In the genomic region with DNA sequence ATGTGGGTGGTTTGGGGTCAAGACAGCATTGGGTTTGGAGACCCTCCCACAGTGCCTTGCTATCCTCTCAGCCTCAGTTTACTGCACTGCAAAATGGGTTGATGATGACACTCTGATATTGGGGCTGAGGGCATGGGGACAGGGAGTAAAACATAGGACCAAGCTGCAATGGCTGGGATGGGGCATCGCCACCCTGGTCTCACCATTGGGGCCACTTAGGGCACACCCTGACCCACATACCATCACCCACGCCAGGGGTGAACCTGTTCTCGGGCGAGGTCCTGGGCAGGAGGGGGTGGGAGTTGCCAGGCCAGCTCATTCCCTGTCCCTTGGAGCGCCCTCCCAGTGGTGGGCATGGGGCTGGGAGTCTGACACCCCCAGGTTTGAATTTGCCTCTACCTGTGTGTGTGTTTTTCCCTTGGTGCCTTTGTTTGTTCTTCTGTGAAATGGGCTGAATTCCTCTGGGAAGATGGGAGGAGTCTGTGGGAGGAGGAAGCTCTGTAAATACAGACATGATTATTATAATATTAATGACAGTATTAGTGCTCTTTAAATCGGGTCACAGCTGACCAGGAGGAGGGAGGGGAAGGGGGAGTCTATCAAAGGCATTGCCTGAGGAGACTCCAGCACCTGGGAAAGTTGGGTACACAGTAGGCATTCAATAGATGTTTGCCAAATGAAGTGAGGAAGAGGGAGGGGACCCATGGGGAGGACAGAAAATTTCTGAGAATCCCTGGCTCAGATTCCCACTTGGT, we compare ENCODE assay signal across 1 cellular context.
A peak's percentile ranks its signal among the peaks of the same experiment; 100 is the strongest.
TF ChIP-seq lines count a peak whose summit lies in the region.

No MANE protein-coding gene starts in this region.

TF ChIP-seq in HepG2, 621 proteins besides CTCF, POLR2A, EP300 and RAD21 (continued from another document and continues in another):
- TF ChIP-seq, protein P1, sequence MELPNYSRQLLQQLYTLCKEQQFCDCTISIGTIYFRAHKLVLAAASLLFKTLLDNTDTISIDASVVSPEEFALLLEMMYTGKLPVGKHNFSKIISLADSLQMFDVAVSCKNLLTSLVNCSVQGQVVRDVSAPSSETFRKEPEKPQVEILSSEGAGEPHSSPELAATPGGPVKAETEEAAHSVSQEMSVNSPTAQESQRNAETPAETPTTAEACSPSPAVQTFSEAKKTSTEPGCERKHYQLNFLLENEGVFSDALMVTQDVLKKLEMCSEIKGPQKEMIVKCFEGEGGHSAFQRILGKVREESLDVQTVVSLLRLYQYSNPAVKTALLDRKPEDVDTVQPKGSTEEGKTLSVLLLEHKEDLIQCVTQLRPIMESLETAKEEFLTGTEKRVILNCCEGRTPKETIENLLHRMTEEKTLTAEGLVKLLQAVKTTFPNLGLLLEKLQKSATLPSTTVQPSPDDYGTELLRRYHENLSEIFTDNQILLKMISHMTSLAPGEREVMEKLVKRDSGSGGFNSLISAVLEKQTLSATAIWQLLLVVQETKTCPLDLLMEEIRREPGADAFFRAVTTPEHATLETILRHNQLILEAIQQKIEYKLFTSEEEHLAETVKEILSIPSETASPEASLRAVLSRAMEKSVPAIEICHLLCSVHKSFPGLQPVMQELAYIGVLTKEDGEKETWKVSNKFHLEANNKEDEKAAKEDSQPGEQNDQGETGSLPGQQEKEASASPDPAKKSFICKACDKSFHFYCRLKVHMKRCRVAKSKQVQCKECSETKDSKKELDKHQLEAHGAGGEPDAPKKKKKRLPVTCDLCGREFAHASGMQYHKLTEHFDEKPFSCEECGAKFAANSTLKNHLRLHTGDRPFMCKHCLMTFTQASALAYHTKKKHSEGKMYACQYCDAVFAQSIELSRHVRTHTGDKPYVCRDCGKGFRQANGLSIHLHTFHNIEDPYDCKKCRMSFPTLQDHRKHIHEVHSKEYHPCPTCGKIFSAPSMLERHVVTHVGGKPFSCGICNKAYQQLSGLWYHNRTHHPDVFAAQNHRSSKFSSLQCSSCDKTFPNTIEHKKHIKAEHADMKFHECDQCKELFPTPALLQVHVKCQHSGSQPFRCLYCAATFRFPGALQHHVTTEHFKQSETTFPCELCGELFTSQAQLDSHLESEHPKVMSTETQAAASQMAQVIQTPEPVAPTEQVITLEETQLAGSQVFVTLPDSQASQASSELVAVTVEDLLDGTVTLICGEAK (IDR thresholded peaks at IDR 0.05), result no peak
- TF ChIP-seq, protein P1 (CRISPR knock-in tag; IDR thresholded peaks at IDR 0.05), result no peak
- TF ChIP-seq CEBPG (CRISPR knock-in tag; IDR thresholded peaks at IDR 0.05), result no peak
- TF ChIP-seq IKZF4 (CRISPR knock-in tag; IDR thresholded peaks at IDR 0.05; ENCODE audit: borderline replicate concordance, low read depth, not compliant biosample characterization), result no peak
- TF ChIP-seq, protein P2, sequence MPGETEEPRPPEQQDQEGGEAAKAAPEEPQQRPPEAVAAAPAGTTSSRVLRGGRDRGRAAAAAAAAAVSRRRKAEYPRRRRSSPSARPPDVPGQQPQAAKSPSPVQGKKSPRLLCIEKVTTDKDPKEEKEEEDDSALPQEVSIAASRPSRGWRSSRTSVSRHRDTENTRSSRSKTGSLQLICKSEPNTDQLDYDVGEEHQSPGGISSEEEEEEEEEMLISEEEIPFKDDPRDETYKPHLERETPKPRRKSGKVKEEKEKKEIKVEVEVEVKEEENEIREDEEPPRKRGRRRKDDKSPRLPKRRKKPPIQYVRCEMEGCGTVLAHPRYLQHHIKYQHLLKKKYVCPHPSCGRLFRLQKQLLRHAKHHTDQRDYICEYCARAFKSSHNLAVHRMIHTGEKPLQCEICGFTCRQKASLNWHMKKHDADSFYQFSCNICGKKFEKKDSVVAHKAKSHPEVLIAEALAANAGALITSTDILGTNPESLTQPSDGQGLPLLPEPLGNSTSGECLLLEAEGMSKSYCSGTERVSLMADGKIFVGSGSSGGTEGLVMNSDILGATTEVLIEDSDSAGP (CRISPR knock-in tag; IDR thresholded peaks at IDR 0.05; ENCODE audit: borderline replicate concordance), result peak; percentile 12; the same call in 1 of the 2 replicates
- TF ChIP-seq, protein P3, sequence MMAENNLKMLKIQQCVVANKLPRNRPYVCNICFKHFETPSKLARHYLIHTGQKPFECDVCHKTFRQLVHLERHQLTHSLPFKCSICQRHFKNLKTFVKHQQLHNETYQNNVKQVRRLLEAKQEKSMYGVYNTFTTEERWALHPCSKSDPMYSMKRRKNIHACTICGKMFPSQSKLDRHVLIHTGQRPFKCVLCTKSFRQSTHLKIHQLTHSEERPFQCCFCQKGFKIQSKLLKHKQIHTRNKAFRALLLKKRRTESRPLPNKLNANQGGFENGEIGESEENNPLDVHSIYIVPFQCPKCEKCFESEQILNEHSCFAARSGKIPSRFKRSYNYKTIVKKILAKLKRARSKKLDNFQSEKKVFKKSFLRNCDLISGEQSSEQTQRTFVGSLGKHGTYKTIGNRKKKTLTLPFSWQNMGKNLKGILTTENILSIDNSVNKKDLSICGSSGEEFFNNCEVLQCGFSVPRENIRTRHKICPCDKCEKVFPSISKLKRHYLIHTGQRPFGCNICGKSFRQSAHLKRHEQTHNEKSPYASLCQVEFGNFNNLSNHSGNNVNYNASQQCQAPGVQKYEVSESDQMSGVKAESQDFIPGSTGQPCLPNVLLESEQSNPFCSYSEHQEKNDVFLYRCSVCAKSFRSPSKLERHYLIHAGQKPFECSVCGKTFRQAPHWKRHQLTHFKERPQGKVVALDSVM (CRISPR knock-in tag; IDR thresholded peaks at IDR 0.05), result no peak
- TF ChIP-seq, protein P4, sequence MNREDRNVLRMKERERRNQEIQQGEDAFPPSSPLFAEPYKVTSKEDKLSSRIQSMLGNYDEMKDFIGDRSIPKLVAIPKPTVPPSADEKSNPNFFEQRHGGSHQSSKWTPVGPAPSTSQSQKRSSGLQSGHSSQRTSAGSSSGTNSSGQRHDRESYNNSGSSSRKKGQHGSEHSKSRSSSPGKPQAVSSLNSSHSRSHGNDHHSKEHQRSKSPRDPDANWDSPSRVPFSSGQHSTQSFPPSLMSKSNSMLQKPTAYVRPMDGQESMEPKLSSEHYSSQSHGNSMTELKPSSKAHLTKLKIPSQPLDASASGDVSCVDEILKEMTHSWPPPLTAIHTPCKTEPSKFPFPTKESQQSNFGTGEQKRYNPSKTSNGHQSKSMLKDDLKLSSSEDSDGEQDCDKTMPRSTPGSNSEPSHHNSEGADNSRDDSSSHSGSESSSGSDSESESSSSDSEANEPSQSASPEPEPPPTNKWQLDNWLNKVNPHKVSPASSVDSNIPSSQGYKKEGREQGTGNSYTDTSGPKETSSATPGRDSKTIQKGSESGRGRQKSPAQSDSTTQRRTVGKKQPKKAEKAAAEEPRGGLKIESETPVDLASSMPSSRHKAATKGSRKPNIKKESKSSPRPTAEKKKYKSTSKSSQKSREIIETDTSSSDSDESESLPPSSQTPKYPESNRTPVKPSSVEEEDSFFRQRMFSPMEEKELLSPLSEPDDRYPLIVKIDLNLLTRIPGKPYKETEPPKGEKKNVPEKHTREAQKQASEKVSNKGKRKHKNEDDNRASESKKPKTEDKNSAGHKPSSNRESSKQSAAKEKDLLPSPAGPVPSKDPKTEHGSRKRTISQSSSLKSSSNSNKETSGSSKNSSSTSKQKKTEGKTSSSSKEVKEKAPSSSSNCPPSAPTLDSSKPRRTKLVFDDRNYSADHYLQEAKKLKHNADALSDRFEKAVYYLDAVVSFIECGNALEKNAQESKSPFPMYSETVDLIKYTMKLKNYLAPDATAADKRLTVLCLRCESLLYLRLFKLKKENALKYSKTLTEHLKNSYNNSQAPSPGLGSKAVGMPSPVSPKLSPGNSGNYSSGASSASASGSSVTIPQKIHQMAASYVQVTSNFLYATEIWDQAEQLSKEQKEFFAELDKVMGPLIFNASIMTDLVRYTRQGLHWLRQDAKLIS (CRISPR knock-in tag; IDR thresholded peaks at IDR 0.05), result no peak
- TF ChIP-seq ZSCAN29 (CRISPR knock-in tag; conservative IDR thresholded peaks at IDR 0.05), result no peak
- no peak for TF ChIP-seq MTF1 (CRISPR knock-in tag; IDR thresholded peaks at IDR 0.05)
- TF ChIP-seq ZSCAN20 (CRISPR knock-in tag; IDR thresholded peaks at IDR 0.05; ENCODE audit: borderline replicate concordance), result no peak
- no peak for TF ChIP-seq NFKBIZ (CRISPR knock-in tag; IDR thresholded peaks at IDR 0.05)
- TF ChIP-seq ZMYM3 (CRISPR knock-in tag; IDR thresholded peaks at IDR 0.05), result peak; percentile 90
- TF ChIP-seq, protein P5, sequence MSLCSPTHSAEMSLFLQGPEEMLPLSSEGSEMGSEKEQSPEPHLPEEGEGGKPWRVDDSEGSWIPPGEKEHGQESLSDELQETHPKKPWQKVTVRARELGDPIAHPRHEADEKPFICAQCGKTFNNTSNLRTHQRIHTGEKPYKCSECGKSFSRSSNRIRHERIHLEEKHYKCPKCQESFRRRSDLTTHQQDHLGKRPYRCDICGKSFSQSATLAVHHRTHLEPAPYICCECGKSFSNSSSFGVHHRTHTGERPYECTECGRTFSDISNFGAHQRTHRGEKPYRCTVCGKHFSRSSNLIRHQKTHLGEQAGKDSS (CRISPR knock-in tag; IDR thresholded peaks at IDR 0.05; ENCODE audit: borderline replicate concordance, low read depth), result no peak
- TF ChIP-seq, protein P6, sequence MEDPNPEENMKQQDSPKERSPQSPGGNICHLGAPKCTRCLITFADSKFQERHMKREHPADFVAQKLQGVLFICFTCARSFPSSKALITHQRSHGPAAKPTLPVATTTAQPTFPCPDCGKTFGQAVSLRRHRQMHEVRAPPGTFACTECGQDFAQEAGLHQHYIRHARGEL (CRISPR knock-in tag; IDR thresholded peaks at IDR 0.05), result no peak
- TF ChIP-seq, protein P7, sequence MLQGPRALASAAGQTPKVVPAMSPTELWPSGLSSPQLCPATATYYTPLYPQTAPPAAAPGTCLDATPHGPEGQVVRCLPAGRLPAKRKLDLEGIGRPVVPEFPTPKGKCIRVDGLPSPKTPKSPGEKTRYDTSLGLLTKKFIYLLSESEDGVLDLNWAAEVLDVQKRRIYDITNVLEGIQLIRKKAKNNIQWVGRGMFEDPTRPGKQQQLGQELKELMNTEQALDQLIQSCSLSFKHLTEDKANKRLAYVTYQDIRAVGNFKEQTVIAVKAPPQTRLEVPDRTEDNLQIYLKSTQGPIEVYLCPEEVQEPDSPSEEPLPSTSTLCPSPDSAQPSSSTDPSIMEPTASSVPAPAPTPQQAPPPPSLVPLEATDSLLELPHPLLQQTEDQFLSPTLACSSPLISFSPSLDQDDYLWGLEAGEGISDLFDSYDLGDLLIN (CRISPR knock-in tag; IDR thresholded peaks at IDR 0.05; ENCODE audit: borderline replicate concordance), result no peak
- no peak for TF ChIP-seq ATM (IDR thresholded peaks at IDR 0.05; ENCODE audit: borderline replicate concordance)
- 0 out of 2 replicates have a peak, but pooled peaks have one; percentile 21 for TF ChIP-seq HDAC1 (CRISPR knock-in tag; IDR thresholded peaks at IDR 0.05)
- TF ChIP-seq, protein P8, sequence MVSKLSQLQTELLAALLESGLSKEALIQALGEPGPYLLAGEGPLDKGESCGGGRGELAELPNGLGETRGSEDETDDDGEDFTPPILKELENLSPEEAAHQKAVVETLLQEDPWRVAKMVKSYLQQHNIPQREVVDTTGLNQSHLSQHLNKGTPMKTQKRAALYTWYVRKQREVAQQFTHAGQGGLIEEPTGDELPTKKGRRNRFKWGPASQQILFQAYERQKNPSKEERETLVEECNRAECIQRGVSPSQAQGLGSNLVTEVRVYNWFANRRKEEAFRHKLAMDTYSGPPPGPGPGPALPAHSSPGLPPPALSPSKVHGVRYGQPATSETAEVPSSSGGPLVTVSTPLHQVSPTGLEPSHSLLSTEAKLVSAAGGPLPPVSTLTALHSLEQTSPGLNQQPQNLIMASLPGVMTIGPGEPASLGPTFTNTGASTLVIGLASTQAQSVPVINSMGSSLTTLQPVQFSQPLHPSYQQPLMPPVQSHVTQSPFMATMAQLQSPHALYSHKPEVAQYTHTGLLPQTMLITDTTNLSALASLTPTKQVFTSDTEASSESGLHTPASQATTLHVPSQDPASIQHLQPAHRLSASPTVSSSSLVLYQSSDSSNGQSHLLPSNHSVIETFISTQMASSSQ (IDR thresholded peaks at IDR 0.05; ENCODE audit: low read depth), result no peak
- TF ChIP-seq, protein P8 (CRISPR knock-in tag; IDR thresholded peaks at IDR 0.05; ENCODE audit: borderline replicate concordance), result no peak
- TF ChIP-seq RFXANK (CRISPR knock-in tag; IDR thresholded peaks at IDR 0.05), result no peak
- TF ChIP-seq, protein P9, sequence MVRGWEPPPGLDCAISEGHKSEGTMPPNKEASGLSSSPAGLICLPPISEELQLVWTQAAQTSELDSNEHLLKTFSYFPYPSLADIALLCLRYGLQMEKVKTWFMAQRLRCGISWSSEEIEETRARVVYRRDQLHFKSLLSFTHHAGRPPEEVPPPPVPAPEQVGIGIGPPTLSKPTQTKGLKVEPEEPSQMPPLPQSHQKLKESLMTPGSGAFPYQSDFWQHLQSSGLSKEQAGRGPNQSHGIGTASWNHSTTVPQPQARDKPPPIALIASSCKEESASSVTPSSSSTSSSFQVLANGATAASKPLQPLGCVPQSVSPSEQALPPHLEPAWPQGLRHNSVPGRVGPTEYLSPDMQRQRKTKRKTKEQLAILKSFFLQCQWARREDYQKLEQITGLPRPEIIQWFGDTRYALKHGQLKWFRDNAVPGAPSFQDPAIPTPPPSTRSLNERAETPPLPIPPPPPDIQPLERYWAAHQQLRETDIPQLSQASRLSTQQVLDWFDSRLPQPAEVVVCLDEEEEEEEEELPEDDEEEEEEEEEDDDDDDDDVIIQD (CRISPR knock-in tag; IDR thresholded peaks at IDR 0.05; ENCODE audit: low read depth), result no peak
